8 cellular contexts compared by ENCODE assay signal in the genomic region with DNA sequence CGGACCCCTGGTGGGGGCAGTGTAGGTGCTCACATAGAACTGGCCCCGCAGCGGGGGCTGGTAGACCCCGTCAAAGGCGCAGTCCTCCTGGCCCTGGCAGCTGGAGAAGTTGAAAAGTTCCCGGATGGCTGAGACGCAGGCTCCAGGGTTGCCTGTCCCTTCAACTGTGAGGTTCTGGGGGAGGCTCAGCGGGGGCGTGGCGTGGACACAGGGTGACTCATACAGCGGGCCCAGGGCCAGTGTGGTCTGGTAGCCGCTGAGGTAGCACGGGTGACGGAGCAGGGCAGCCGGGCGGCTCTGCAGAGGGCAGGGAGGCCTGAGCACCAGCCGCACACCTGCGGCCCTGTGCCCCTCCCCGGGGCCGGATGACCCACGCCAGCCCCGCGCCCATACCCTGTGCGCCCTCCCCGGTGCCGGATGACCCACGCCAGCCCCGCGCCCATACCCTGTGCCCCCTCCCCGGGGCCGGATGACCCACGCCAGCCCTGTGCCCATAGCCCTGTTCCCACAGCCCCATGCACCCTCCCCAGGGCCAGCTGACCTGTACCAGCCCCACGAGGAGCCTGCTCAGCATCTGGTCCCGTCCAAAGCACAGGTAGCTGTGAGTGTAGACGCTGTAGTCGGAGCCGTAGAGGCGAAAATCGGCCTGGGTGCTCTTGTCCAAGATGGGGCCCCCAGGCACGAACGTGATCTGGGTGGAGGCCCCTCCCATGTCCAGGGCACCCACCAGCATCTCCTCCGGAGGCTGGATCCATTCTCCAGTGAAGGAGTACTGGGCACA. TPM values are rescaled to one million over a fixed set of nuclear protein-coding genes. Genes with fewer than 3 reads are reported as not detected.
DNase-seq lines count a peak whose midpoint lies in the region; ATAC-seq, FAIRE-seq and TF ChIP-seq lines count a peak whose summit lies in the region.

No MANE protein-coding gene starts in this region.

- H3K4me1 ChIP-seq in A549 (peaks cover 13% of the 10 kb centered on the region), breast epithelium (peaks cover 3 to 12% of the 10 kb centered on the region in 2 donors), mesenchymal stem cell (ENCODE audit: control insufficient read depth, insufficient read depth, low read depth, low read length) (peaks cover 45% of the 10 kb centered on the region)

- TF ChIP-seq POLR2A in A549 (IDR thresholded peaks at IDR 0.05; ENCODE audit: low read length), result no peak
- TF ChIP-seq POLR2A in breast epithelium (IDR thresholded peaks at IDR 0.05), result no peak
- no peak for TF ChIP-seq POLR2A in GM12892 (IDR thresholded peaks at IDR 0.05; ENCODE audit: low read depth, low read length)

- H3K23ac ChIP-seq in mesenchymal stem cell (ENCODE audit: low read length in 2 of 2), result no peak overlapping the region

- CTCF ChIA-PET in A549 (lab: Yijun Ruan, JAX), result interaction anchor here (1.4 to 7.4 kb wide), 4 partner anchors 9 to 23 kb away, joined by 5 to 86 read pairs (median 8); a partner anchor contains a TSS

- H2BK5ac ChIP-seq in mesenchymal stem cell (ENCODE audit: low read depth, low read length, poor library complexity, severe bottlenecking), result peak overlapping the region; percentile 54

- no peak overlapping the region for H3K4ac ChIP-seq in mesenchymal stem cell (ENCODE audit: low read depth in 1 of 2, low read length in 2 of 2)

- H2BK15ac ChIP-seq in mesenchymal stem cell (ENCODE audit: low read depth, poor library complexity, severe bottlenecking), result no peak overlapping the region

- H3K9me3 ChIP-seq in A549 (no peaks in the 10 kb centered on the region), MG63 (no peaks in the 10 kb centered on the region), breast epithelium (no peaks in the 10 kb centered on the region), mesenchymal stem cell (ENCODE audit: control insufficient read depth, low read length) (no peaks in the 10 kb centered on the region)

- TF ChIP-seq CTCF in A549 (IDR thresholded peaks at IDR 0.05), result no peak
- no peak for TF ChIP-seq CTCF in breast epithelium (IDR thresholded peaks at IDR 0.05)

- FAIRE-seq in A549 (lab: Jason Lieb, UNC), result no peak
- FAIRE-seq in GM12892 (lab: Jason Lieb, UNC), result no peak

- H2AK5ac ChIP-seq in mesenchymal stem cell (ENCODE audit: low read length, severe bottlenecking), result peak overlapping the region; percentile 72

- H3K27ac ChIP-seq in A549 (peak overlapping the region; percentile 69 to 76), breast epithelium (peak overlapping the region; percentile 78 to 88), mesenchymal stem cell (ENCODE audit: low read length, poor library complexity, severe bottlenecking) (peak overlapping the region; percentile 38)

- POLR2A ChIA-PET in A549 (lab: Yijun Ruan, JAX), result no interaction called here

- no peak overlapping the region for H2AFZ ChIP-seq in mesenchymal stem cell (ENCODE audit: low read depth, low read length)

- H3K27me3 ChIP-seq in MG63 (no peaks in the 10 kb centered on the region), breast epithelium (no peaks in the 10 kb centered on the region), mesenchymal stem cell (ENCODE audit: control insufficient read depth in 1 of 2, insufficient read depth in 1 of 2, low read length in 2 of 2) (peaks cover 3 to 24% of the 10 kb centered on the region in 2 experiments)

- H4K8ac ChIP-seq in mesenchymal stem cell (ENCODE audit: low read length), result no peak overlapping the region

- intact Hi-C loops in breast epithelium (cut with DNase I; ENCODE audit: low total_unique reads), result loop anchor here (10.0 kb wide), 1 partner anchor 151 kb away; no protein-coding TSS in a partner anchor

- WGBS in A549 (ENCODE audit: missing lambda C conversion rate), result 37% methylated on average over 21 of the region's 42 CpGs
- WGBS in mesenchymal stem cell, result 81% methylated on average over 42 of the region's 42 CpGs

- H3K4me3 ChIP-seq in A549, result no peak overlapping the region
- no peak overlapping the region for H3K4me3 ChIP-seq in MG63
- peak overlapping the region in 1 of 3 donors; percentile 29 for H3K4me3 ChIP-seq in breast epithelium
- H3K4me3 ChIP-seq in mesenchymal stem cell (ENCODE audit: insufficient read depth in 1 of 2, low read depth in 1 of 2, low read length in 2 of 2), result no peak overlapping the region

- no peak for TF ChIP-seq EP300 in A549 (IDR thresholded peaks at IDR 0.05)

- no peak for TF ChIP-seq RAD21 in A549 (conservative IDR thresholded peaks at IDR 0.05 in 1 of 2, IDR thresholded peaks at IDR 0.05 in 1 of 2)

- peak overlapping the region; percentile 70 for H3K9ac ChIP-seq in mesenchymal stem cell (ENCODE audit: low read length)

- DNase-seq in A549 (ENCODE audit: low read depth in 1 of 2, low spot score in 1 of 2), result peak; percentile 77 to 96
- peak; percentile 76 for DNase-seq in MG63
- peak; percentile 90 to 93 for DNase-seq in breast epithelium (ENCODE audit: low spot score in 2 of 2)
- peak; percentile 65 for DNase-seq in mesenchymal stem cell
- no peak for DNase-seq in GM12892 (ENCODE audit: insufficient read length)
- DNase-seq in NCI-H1105 treated with DMSO at 0.1 percent for 48 hours (lab: John Stamatoyannopoulos, UW), result no peak

- no peak overlapping the region for H3K18ac ChIP-seq in mesenchymal stem cell (ENCODE audit: low read depth in 1 of 2, low read length in 2 of 2)

- H2BK12ac ChIP-seq in mesenchymal stem cell (ENCODE audit: low read length in 2 of 2), result no peak overlapping the region

- ATAC-seq in A549 (peak; percentile 79 to 89), HG02981 (IDR thresholded peaks at IDR 0.05; ENCODE audit: unreplicated experiment) (no peak), HG03520 (IDR thresholded peaks at IDR 0.05; ENCODE audit: unreplicated experiment) (no peak)

- H3K79me1 ChIP-seq in mesenchymal stem cell (replicated peaks; ENCODE audit: low read length, poor library complexity, severe bottlenecking), result no peaks in the 10 kb centered on the region

- H2BK120ac ChIP-seq in mesenchymal stem cell (ENCODE audit: low read depth, low read length), result no peak overlapping the region

- H3K4me2 ChIP-seq in A549 (peak overlapping the region; percentile 69), mesenchymal stem cell (ENCODE audit: low read length, poor library complexity, severe bottlenecking) (peak overlapping the region; percentile 56)

- H3K36me3 ChIP-seq in MG63, result no peaks in the 10 kb centered on the region
- no peaks in the 10 kb centered on the region for H3K36me3 ChIP-seq in breast epithelium
- no peaks in the 10 kb centered on the region for H3K36me3 ChIP-seq in mesenchymal stem cell (ENCODE audit: control insufficient read depth in 1 of 2, insufficient read depth in 2 of 2, low read depth in 1 of 2, low read length in 2 of 2)

- peak overlapping the region in 1 of 2 experiments; percentile 32 for H3K14ac ChIP-seq in mesenchymal stem cell (ENCODE audit: low read length in 2 of 2)

- H4K91ac ChIP-seq in mesenchymal stem cell (ENCODE audit: low read length), result no peak overlapping the region

TF ChIP-seq in A549, 52 proteins besides CTCF, POLR2A, EP300 and RAD21 (continues in another document):
- TF ChIP-seq, protein P1, sequence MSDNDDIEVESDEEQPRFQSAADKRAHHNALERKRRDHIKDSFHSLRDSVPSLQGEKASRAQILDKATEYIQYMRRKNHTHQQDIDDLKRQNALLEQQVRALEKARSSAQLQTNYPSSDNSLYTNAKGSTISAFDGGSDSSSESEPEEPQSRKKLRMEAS (IDR thresholded peaks at IDR 0.05), result peak; percentile 44

RNA-seq across cellular contexts. Expression of a gene that starts 5.0 kb away (rescaled TPM):
- polyA plus RNA-seq in A549 (2011; rRNA removed), result 0.18 and 0.22 TPM in 2 replicates
- 0.22 and 0.29 TPM in 2 replicates for polyA plus RNA-seq in A549 (2012; cell fraction: cytosol; rRNA removed)
- polyA plus RNA-seq in A549 (2012; cell fraction: nucleus; rRNA removed), result 3.6 TPM in 2 replicates
- polyA plus RNA-seq in A549 (2017; fragmentation: RNase III; extraction: RNeasy Plus Mini Kit Qiagen cat#74134 plus additional on column Dnase treatment), result 0.21 to 0.41 TPM (median 0.36 TPM) in 3 replicates
- polyA minus RNA-seq in A549 (2011; rRNA and poly(A)+ RNA removed), result 0.08 TPM in 1 of 2 replicates, not detected in the other
- not detected in 2 replicates for total RNA-seq in MG63 (2014; rRNA removed; shearing (Covaris generic); ENCODE audit: low replicate concordance)
- 1 to 10 TPM in 2 of 3 donors, not detected in 1; 2.0 to 3.2 TPM for total RNA-seq in breast epithelium
- 0.01 TPM for polyA plus RNA-seq in mesenchymal stem cell (2013, experiment 1 of 2)
- polyA plus RNA-seq in mesenchymal stem cell (2013, experiment 2 of 2), result 0.03 TPM
- not detected for polyA plus RNA-seq in GM12892 (2012; ENCODE audit: missing spikeins)

RNA-seq across cellular contexts. Expression of a gene that starts 13.0 kb away (rescaled TPM):
- 0.44 and 0.58 TPM in 2 replicates for polyA plus RNA-seq in A549 (2011; rRNA removed)
- 0.63 and 1.1 TPM in 2 replicates for polyA plus RNA-seq in A549 (2012; cell fraction: cytosol; rRNA removed)
- polyA plus RNA-seq in A549 (2012; cell fraction: nucleus; rRNA removed), result 3.9 and 6.1 TPM in 2 replicates
- 1.1 to 1.9 TPM (median 1.5 TPM) in 3 replicates for polyA plus RNA-seq in A549 (2017; fragmentation: RNase III; extraction: RNeasy Plus Mini Kit Qiagen cat#74134 plus additional on column Dnase treatment)
- polyA minus RNA-seq in A549 (2011; rRNA and poly(A)+ RNA removed), result 0.19 and 0.33 TPM in 2 replicates
- not detected in 2 replicates for total RNA-seq in MG63 (2014; rRNA removed; shearing (Covaris generic); ENCODE audit: low replicate concordance)
- 10 to 100 TPM in 1 of 3 donors, 1 to 10 TPM in 2; 2.9 to 13.8 (median 4.6) TPM for total RNA-seq in breast epithelium
- 0.21 TPM for polyA plus RNA-seq in mesenchymal stem cell (2013, experiment 1 of 2)
- polyA plus RNA-seq in mesenchymal stem cell (2013, experiment 2 of 2), result 0.14 TPM
- polyA plus RNA-seq in GM12892 (2012; ENCODE audit: missing spikeins), result not detected

RNA-seq across cellular contexts. Expression of a gene that starts 13.2 kb away (rescaled TPM):
- polyA plus RNA-seq in A549 (2011; rRNA removed) (3.3 and 3.4 TPM in 2 replicates), A549 (2017; fragmentation: RNase III; extraction: RNeasy Plus Mini Kit Qiagen cat#74134 plus additional on column Dnase treatment) (4.0 to 5.4 TPM (median 4.5 TPM) in 3 replicates)
- 2.3 and 4.1 TPM in 2 replicates for polyA plus RNA-seq in A549 (2012; cell fraction: cytosol; rRNA removed)
- 11.3 and 14.6 TPM in 2 replicates for polyA plus RNA-seq in A549 (2012; cell fraction: nucleus; rRNA removed)
- 2.5 and 3.5 TPM in 2 replicates for polyA minus RNA-seq in A549 (2011; rRNA and poly(A)+ RNA removed)
- 1.2 TPM in 2 replicates for total RNA-seq in MG63 (2014; rRNA removed; shearing (Covaris generic); ENCODE audit: low replicate concordance)
- 10 to 100 TPM in 2 of 3 donors, 1 to 10 TPM in 1; 7.7 to 28.7 (median 20.6) TPM for total RNA-seq in breast epithelium
- polyA plus RNA-seq in mesenchymal stem cell (2013, experiment 1 of 2), result 7.1 TPM
- 7.2 TPM for polyA plus RNA-seq in mesenchymal stem cell (2013, experiment 2 of 2)
- 3.9 TPM for polyA plus RNA-seq in GM12892 (2012; ENCODE audit: missing spikeins)

RNA-seq across cellular contexts. Expression of a gene that starts 23.0 kb away (rescaled TPM):
- polyA plus RNA-seq in A549 (2011; rRNA removed), result 16.0 and 20.0 TPM in 2 replicates
- 33.6 and 46.9 TPM in 2 replicates for polyA plus RNA-seq in A549 (2012; cell fraction: cytosol; rRNA removed)
- polyA plus RNA-seq in A549 (2012; cell fraction: nucleus; rRNA removed), result 116 and 143 TPM in 2 replicates
- 29.2 to 35.0 TPM (median 33.0 TPM) in 3 replicates for polyA plus RNA-seq in A549 (2017; fragmentation: RNase III; extraction: RNeasy Plus Mini Kit Qiagen cat#74134 plus additional on column Dnase treatment)
- polyA minus RNA-seq in A549 (2011; rRNA and poly(A)+ RNA removed), result 21.3 and 25.0 TPM in 2 replicates
- total RNA-seq in MG63 (2014; rRNA removed; shearing (Covaris generic); ENCODE audit: low replicate concordance), result 21.7 and 29.1 TPM in 2 replicates
- total RNA-seq in breast epithelium, result 10 to 100 TPM; 30.9 to 38.4 (median 37.4) TPM
- 30.2 TPM for polyA plus RNA-seq in mesenchymal stem cell (2013, experiment 1 of 2)
- 30.0 TPM for polyA plus RNA-seq in mesenchymal stem cell (2013, experiment 2 of 2)
- polyA plus RNA-seq in GM12892 (2012; ENCODE audit: missing spikeins), result 16.7 TPM

Comparison
In these comparisons a context has a peak if more than half of its experiments do, and no peak if none do; other contexts are left out.
1. ATAC-seq: peak in A549 (2 of 2); none in HG02981 (single experiment) and HG03520 (single experiment).
2. DNase-seq: peak in A549 (2 of 2), MG63 (single experiment), breast epithelium (2 of 2) and mesenchymal stem cell (single experiment); none in GM12892 (single experiment) and NCI-H1105 treated with DMSO at 0.1 percent for 48 hours (single experiment).
3. Peak in every context shown above with its lines, with median percentiles within 50 percentile points of each other: H3K27ac ChIP-seq.